Comparison of ENCODE assay signal across 8 cellular contexts in genomic region chr1:26900001-26900814, GRCh38. TPM values are rescaled to one million over a fixed set of nuclear protein-coding genes. Genes with fewer than 3 reads are reported as not detected.
DNase-seq lines count a peak whose midpoint lies in the region; ATAC-seq and TF ChIP-seq lines count a peak whose summit lies in the region.

A gene with protein sequence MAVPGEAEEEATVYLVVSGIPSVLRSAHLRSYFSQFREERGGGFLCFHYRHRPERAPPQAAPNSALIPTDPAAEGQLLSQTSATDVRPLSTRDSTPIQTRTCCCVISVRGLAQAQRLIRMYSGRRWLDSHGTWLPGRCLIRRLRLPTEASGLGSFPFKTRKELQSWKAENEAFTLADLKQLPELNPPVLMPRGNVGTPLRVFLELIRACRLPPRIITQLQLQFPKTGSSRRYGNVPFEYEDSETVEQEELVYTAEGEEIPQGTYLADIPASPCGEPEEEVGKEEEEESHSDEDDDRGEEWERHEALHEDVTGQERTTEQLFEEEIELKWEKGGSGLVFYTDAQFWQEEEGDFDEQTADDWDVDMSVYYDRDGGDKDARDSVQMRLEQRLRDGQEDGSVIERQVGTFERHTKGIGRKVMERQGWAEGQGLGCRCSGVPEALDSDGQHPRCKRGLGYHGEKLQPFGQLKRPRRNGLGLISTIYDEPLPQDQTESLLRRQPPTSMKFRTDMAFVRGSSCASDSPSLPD (minus strand): TSS chr1:26900467. CDS start chr1:26900442, 25 bp downstream.

- peak within 1 kb of the TSS; percentile 96 for H4K12ac ChIP-seq in trophoblast cell (ENCODE audit: low read depth, low read length)

- no peak within 1 kb of the TSS for H2BK12ac ChIP-seq in trophoblast cell (ENCODE audit: low read length)

- peak within 1 kb of the TSS; percentile 81 for H3K14ac ChIP-seq in trophoblast cell (ENCODE audit: low read length)

- peak within 1 kb of the TSS; percentile 70 for H2BK120ac ChIP-seq in trophoblast cell (ENCODE audit: insufficient read depth, low read length, poor library complexity)

- H3K4me1 ChIP-seq in heart right ventricle (peaks cover 10 to 28% (median 15%) of the 10 kb centered on the region in 9 donors), trophoblast cell (ENCODE audit: control insufficient read depth in 1 of 2, insufficient read depth in 2 of 2, low read length in 2 of 2) (peaks cover 0 to 5% of the 10 kb centered on the region in 2 experiments), tibial artery (peaks cover 0 to 19% (median 18%) of the 10 kb centered on the region in 4 donors)

- peak within 1 kb of the TSS; percentile 69 for H2AFZ ChIP-seq in trophoblast cell (ENCODE audit: insufficient read depth, low read length, poor library complexity)

- H3K79me1 ChIP-seq in trophoblast cell (ENCODE audit: low read length), result peaks cover 5% of the 10 kb centered on the region

- peak; percentile 60 for ATAC-seq in HG02588 (IDR thresholded peaks at IDR 0.05; ENCODE audit: unreplicated experiment)
- ATAC-seq in heart right ventricle, result peak; percentile 86 to 96 (median 94)

- peak within 1 kb of the TSS; percentile 73 for H2BK5ac ChIP-seq in trophoblast cell (ENCODE audit: low read depth, low read length, poor library complexity)

- H3K27ac Mint-ChIP-seq in T-helper 1 cell treated with Interleukin-12 subunit alpha and Interleukin-12 subunit beta and Interleukin-4 antibody, amounts not matched to agents 30 μg/mL and 1 μg/mL, for 36 hours, result peak within 1 kb of the TSS; percentile 98

- peak within 1 kb of the TSS; percentile 96 for H3K4me3 Mint-ChIP-seq in T-helper 1 cell treated with Interleukin-12 subunit alpha and Interleukin-12 subunit beta and Interleukin-4 antibody, amounts not matched to agents 30 μg/mL and 1 μg/mL, for 36 hours

- intact Hi-C loops in heart right ventricle (cut with DNase I), result no loop called here
- intact Hi-C loops in tibial artery (cut with DNase I; ENCODE audit: low total_unique reads), result loop anchor here (2.0 kb wide), 1 partner anchor 21 kb away; the partner anchor contains the start of gene NUDC

- peak; percentile 93 for DNase-seq in ELF-1 (ENCODE audit: low read depth, low spot score)
- DNase-seq in NCI-H146 (lab: John Stamatoyannopoulos, UW), result peak; percentile 89
- peak; percentile 82 for DNase-seq in amniotic stem cell (lab: John Stamatoyannopoulos, UW)
- peak; percentile 92 to 93 for DNase-seq in heart right ventricle
- DNase-seq in trophoblast cell, result peak; percentile 91 to 99
- peak; percentile 93 to 96 for DNase-seq in tibial artery

- H3K9me3 ChIP-seq in heart right ventricle (no peaks in the 10 kb centered on the region), trophoblast cell (ENCODE audit: insufficient read depth, low read depth, low read length) (no peaks in the 10 kb centered on the region), tibial artery (no peaks in the 10 kb centered on the region)

- H3K27ac ChIP-seq in heart right ventricle (peak within 1 kb of the TSS; percentile 38 to 91 (median 79)), trophoblast cell (ENCODE audit: low read depth, low read length) (peak within 1 kb of the TSS; percentile 80), tibial artery (peak within 1 kb of the TSS; percentile 71 to 75)

- WGBS in heart right ventricle, 2 donors, result 0 to 1% methylated on average over 50 of the region's 50 CpGs
- WGBS in trophoblast cell (ENCODE audit: extremely low coverage, insufficient coverage, insufficient read length), result no CpG with 5 or more reads among the region's 50 CpGs

- peaks cover 2% of the 10 kb centered on the region for H3K79me2 ChIP-seq in trophoblast cell (ENCODE audit: control insufficient read depth, insufficient read depth, low read length, poor library complexity)

- H4K8ac ChIP-seq in trophoblast cell (ENCODE audit: low read depth, low read length), result peak within 1 kb of the TSS; percentile 96

- H2AK5ac ChIP-seq in trophoblast cell (ENCODE audit: low read length), result peak within 1 kb of the TSS; percentile 37

- peaks cover 7% of the 10 kb centered on the region for H3K27me3 Mint-ChIP-seq in T-helper 1 cell treated with Interleukin-12 subunit alpha and Interleukin-12 subunit beta and Interleukin-4 antibody, amounts not matched to agents 30 μg/mL and 1 μg/mL, for 36 hours (ENCODE audit: low read depth)

- peak within 1 kb of the TSS; percentile 83 for H3K4me2 ChIP-seq in trophoblast cell (ENCODE audit: low read length)

- H3K27me3 ChIP-seq in heart right ventricle, result no peaks in the 10 kb centered on the region
- no peaks in the 10 kb centered on the region for H3K27me3 ChIP-seq in trophoblast cell (ENCODE audit: insufficient read depth, low read length)
- no peaks in the 10 kb centered on the region for H3K27me3 ChIP-seq in tibial artery

- no peak for TF ChIP-seq CTCF in heart right ventricle (IDR thresholded peaks at IDR 0.05)
- TF ChIP-seq CTCF in tibial artery (IDR thresholded peaks at IDR 0.05), result no peak

- H3K23ac ChIP-seq in trophoblast cell (ENCODE audit: low read length), result no peak within 1 kb of the TSS

- peak within 1 kb of the TSS; percentile 78 for H3K18ac ChIP-seq in trophoblast cell (ENCODE audit: low read length)

- peak within 1 kb of the TSS; percentile 58 to 98 (median 92) for H3K4me3 ChIP-seq in heart right ventricle
- peak within 1 kb of the TSS; percentile 88 for H3K4me3 ChIP-seq in trophoblast cell (ENCODE audit: low read depth, low read length)
- H3K4me3 ChIP-seq in tibial artery, result peak within 1 kb of the TSS; percentile 78 to 80

- H3K36me3 Mint-ChIP-seq in T-helper 1 cell treated with Interleukin-12 subunit alpha and Interleukin-12 subunit beta and Interleukin-4 antibody, amounts not matched to agents 30 μg/mL and 1 μg/mL, for 36 hours (ENCODE audit: low read depth), result peaks cover 5% of the 10 kb centered on the region

- H4K91ac ChIP-seq in trophoblast cell (ENCODE audit: low read depth, low read length), result peak within 1 kb of the TSS; percentile 72

- H3K4ac ChIP-seq in trophoblast cell (ENCODE audit: low read depth, low read length), result peak within 1 kb of the TSS; percentile 77

- H3K9ac ChIP-seq in trophoblast cell (ENCODE audit: low read length), result peak within 1 kb of the TSS; percentile 90

- H3K4me1 Mint-ChIP-seq in T-helper 1 cell treated with Interleukin-12 subunit alpha and Interleukin-12 subunit beta and Interleukin-4 antibody, amounts not matched to agents 30 μg/mL and 1 μg/mL, for 36 hours (ENCODE audit: low read depth), result peaks cover 20% of the 10 kb centered on the region

- H3K9me3 Mint-ChIP-seq in T-helper 1 cell treated with Interleukin-12 subunit alpha and Interleukin-12 subunit beta and Interleukin-4 antibody, amounts not matched to agents 30 μg/mL and 1 μg/mL, for 36 hours, result no peaks in the 10 kb centered on the region

- H3K36me3 ChIP-seq in heart right ventricle (peaks cover 0 to 35% (median 15%) of the 10 kb centered on the region in 9 donors), trophoblast cell (ENCODE audit: control insufficient read depth in 1 of 2, insufficient read depth in 2 of 2, low read length in 2 of 2) (peaks cover 9 to 11% of the 10 kb centered on the region in 2 experiments), tibial artery (peaks cover 20 to 36% (median 21%) of the 10 kb centered on the region in 3 donors)

RNA-seq across cellular contexts. Expression of the gene that starts here (rescaled TPM):
- 10 to 100 TPM in 1 of 10 donors, 1 to 10 TPM in 9; 6.5 to 10.0 (median 8.6) TPM for total RNA-seq in heart right ventricle
- polyA plus RNA-seq in heart right ventricle, result 10 to 100 TPM in 1 of 2 donors, 1 to 10 TPM in 1; 8.0 to 19.5 TPM
- polyA plus RNA-seq in trophoblast cell (2013), result 17.8 and 18.2 TPM in 2 replicates

Comparison
In these comparisons a context has a peak if more than half of its experiments do, and no peak if none do; other contexts are left out.
1. Peak in every context shown above with its lines: DNase-seq, ATAC-seq, H3K4me3 ChIP-seq and H3K27ac ChIP-seq.